Comparison of ENCODE assay signal across 21 cellular contexts in the genomic region with DNA sequence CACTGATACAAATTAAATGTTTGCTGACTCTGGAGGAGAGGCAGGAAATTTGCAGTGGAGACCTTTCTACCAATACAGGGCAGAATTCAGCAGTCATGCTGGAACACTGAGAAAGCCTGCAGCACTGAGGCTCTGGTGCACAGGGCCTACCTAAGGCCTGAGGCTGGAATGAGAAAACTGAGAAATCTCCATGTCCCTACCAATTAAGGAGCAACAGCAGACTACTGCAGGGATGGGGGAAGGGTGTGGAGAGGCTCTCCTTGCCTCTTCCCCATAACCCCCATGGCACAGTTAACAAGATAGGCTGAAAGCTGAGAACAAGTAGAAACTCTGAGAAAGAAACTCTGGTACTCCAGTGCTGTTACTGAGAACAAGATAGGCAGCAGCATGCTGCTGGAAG.
"Had no signal": no experiment of that assay in that cellular context is flagged by ENCODE, and none has a peak within 500 bp of the region (broad histone marks: within the 10 kb centered on the region; RNA-seq: fewer than 3 reads in every experiment).

No MANE protein-coding gene starts in this region.

- H3K27me3 ChIP-seq: esophagus muscularis mucosa, gastroesophageal sphincter, ovary, right atrium auricular region, stomach, transverse colon had no signal

- H3K4me1 Mint-ChIP-seq: naive B cell had no signal

- DNase-seq: effector memory CD4-positive, alpha-beta T cell; glutamatergic neuron; left colon; left ventricle myocardium superior; mesenchymal stem cell; naive B cell; nucleus accumbens; ovary; small intestine; stimulated activated CD4-positive, alpha-beta T cell treated with anti-CD3 and anti-CD28 coated beads, Interleukin-12 subunit alpha, Interleukin-12 subunit beta, amount 100 ng/mL, for 4 hours; stimulated activated naive CD4-positive, alpha-beta T cell; stomach; substantia nigra; transverse colon had no signal

- H3K27me3 Mint-ChIP-seq: naive B cell had no signal

- H3K4me3 Mint-ChIP-seq: naive B cell had no signal

- H3K36me3 ChIP-seq: ovary had no signal

- ATAC-seq: gastroesophageal sphincter, left colon, left ventricle myocardium superior had no signal

- H3K4me1 ChIP-seq: esophagus muscularis mucosa, gastroesophageal sphincter, right atrium auricular region, stomach, transverse colon had no signal

- H3K27ac ChIP-seq: coronary artery, epithelial cell of prostate, esophagus muscularis mucosa, gastroesophageal sphincter, ovary, right atrium auricular region, stomach, thoracic aorta, transverse colon had no signal

- H3K4me3 ChIP-seq: coronary artery, esophagus muscularis mucosa, gastroesophageal sphincter, lung, ovary, right atrium auricular region, stomach, thoracic aorta, transverse colon had no signal

- H3K9me3 Mint-ChIP-seq: naive B cell had no signal

- H3K9me3 ChIP-seq: esophagus muscularis mucosa, gastroesophageal sphincter, ovary, right atrium auricular region, stomach, thoracic aorta, transverse colon had no signal

- FAIRE-seq: small intestine had no signal
